In the genomic region with DNA sequence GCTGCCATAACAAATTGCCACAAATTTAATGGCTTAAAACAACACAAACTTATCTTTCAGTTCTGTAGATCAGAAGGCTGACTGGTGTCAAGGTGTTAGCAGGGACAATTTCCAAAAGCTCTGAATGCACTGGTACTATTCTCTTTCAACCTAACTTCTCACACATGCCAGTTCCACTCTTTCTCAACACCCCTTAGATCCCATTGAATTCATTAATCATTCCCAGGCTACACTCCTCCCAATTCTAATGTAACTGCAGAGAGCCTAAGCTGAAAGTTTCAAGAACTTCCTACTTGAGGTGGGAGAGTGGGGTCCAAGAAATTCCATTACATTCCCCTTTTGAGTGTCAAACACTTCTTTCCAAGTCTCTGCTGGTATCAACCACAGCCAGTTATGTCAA, we compare ENCODE assay signal across 38 cellular contexts.
"Had no signal": no experiment of that assay in that cellular context is flagged by ENCODE, and none has a peak within 500 bp of the region (broad histone marks: within the 10 kb centered on the region; RNA-seq: fewer than 3 reads in every experiment).

No MANE protein-coding gene starts in this region.

- ATAC-seq: activated naive CD4-positive, alpha-beta T cell treated with anti-CD3 and anti-CD28 coated beads, Interleukin-2, amount 50 U/mL, for 72 hours; activated naive CD8-positive, alpha-beta T cell treated with anti-CD3 and anti-CD28 coated beads, Interleukin-2, amount 50 U/mL, for 24 hours; activated T-cell treated with anti-CD3 and anti-CD28 coated beads, Interleukin-2, amount 50 U/mL, for 4 hours; activated T-helper 17 cell treated with anti-CD3 and anti-CD28 coated beads, Interleukin-2, amount 50 U/mL, for 72 hours; body of pancreas had no signal

- H3K27ac Mint-ChIP-seq: activated naive CD4-positive, alpha-beta T cell treated with anti-CD3 and anti-CD28 coated beads for 36 hours; activated naive CD4-positive, alpha-beta T cell treated with anti-CD3 and anti-CD28 coated beads, Interleukin-2, amount 10 ng/mL, durations not matched to agents 7 days and 5 days; activated naive CD4-positive, alpha-beta T cell treated with anti-CD3 and anti-CD28 coated beads, Interleukin-2, amount 50 U/mL, for 24 hours; activated naive CD4-positive, alpha-beta T cell treated with anti-CD3 and anti-CD28 coated beads, Interleukin-2, amount 50 U/mL, for 72 hours; activated naive CD8-positive, alpha-beta T cell; activated naive CD8-positive, alpha-beta T cell treated with anti-CD3 and anti-CD28 coated beads for 36 hours; activated naive CD8-positive, alpha-beta T cell treated with anti-CD3 and anti-CD28 coated beads, Interleukin-2, amount 10 ng/mL, durations not matched to agents 7 days and 5 days; activated naive CD8-positive, alpha-beta T cell treated with anti-CD3 and anti-CD28 coated beads, Interleukin-2, amount 50 U/mL, for 24 hours; activated T-cell treated with anti-CD3 and anti-CD28 coated beads, Interleukin-2, amount 50 U/mL, for 24 hours; activated T-helper 1 cell treated with anti-CD3 and anti-CD28 coated beads, Interleukin-12 subunit alpha, Interleukin-12 subunit beta, Interleukin-2, Interleukin-4 antibody, amounts not matched to agents 30 ng/mL and 10 ng/mL and 1 ng/mL, durations not matched to agents 14 hours and 24 hours and 36 hours; activated T-helper 17 cell treated with anti-CD3 and anti-CD28 coated beads, Interleukin-2, amount 50 U/mL, for 72 hours; activated T-helper 2 cell treated with anti-CD3 and anti-CD28 coated beads, Interferon-gamma antibody, Interleukin-2, Interleukin-4, amounts not matched to agents 10 μg/mL and 5 μg/mL and 100 μg/mL, durations not matched to agents 14 hours and 24 hours and 36 hours had no signal

- H3K27ac ChIP-seq: adrenal gland, ascending aorta, body of pancreas, brain microvascular endothelial cell, breast epithelium, cardiac muscle cell had no signal

- H3K9me3 ChIP-seq: adrenal gland, ascending aorta, body of pancreas, breast epithelium had no signal

- H3K36me3 ChIP-seq: adrenal gland, ascending aorta, brain microvascular endothelial cell, breast epithelium, cardiac muscle cell had no signal

- H3K27me3 Mint-ChIP-seq: activated naive CD4-positive, alpha-beta T cell treated with anti-CD3 and anti-CD28 coated beads, Interleukin-2, amount 10 ng/mL, durations not matched to agents 7 days and 5 days; activated naive CD4-positive, alpha-beta T cell treated with anti-CD3 and anti-CD28 coated beads, Interleukin-2, amount 50 U/mL, for 24 hours; activated naive CD8-positive, alpha-beta T cell; activated naive CD8-positive, alpha-beta T cell treated with anti-CD3 and anti-CD28 coated beads for 36 hours; activated naive CD8-positive, alpha-beta T cell treated with anti-CD3 and anti-CD28 coated beads, Interleukin-2, amount 10 ng/mL, durations not matched to agents 7 days and 5 days; activated naive CD8-positive, alpha-beta T cell treated with anti-CD3 and anti-CD28 coated beads, Interleukin-2, amount 50 U/mL, for 24 hours; activated T-cell treated with anti-CD3 and anti-CD28 coated beads, Interleukin-2, amount 50 U/mL, for 24 hours; brain; central memory CD8-positive, alpha-beta T cell had no signal

- H3K4me1 Mint-ChIP-seq: activated naive CD4-positive, alpha-beta T cell treated with anti-CD3 and anti-CD28 coated beads, Interleukin-2, amount 10 ng/mL, durations not matched to agents 7 days and 5 days; activated naive CD4-positive, alpha-beta T cell treated with anti-CD3 and anti-CD28 coated beads, Interleukin-2, amount 50 U/mL, for 24 hours; activated naive CD8-positive, alpha-beta T cell treated with anti-CD3 and anti-CD28 coated beads for 36 hours; activated naive CD8-positive, alpha-beta T cell treated with anti-CD3 and anti-CD28 coated beads, Interleukin-2, amount 10 ng/mL, durations not matched to agents 7 days and 5 days; activated naive CD8-positive, alpha-beta T cell treated with anti-CD3 and anti-CD28 coated beads, Interleukin-2, amount 50 U/mL, for 24 hours; activated T-helper 17 cell treated with anti-CD3 and anti-CD28 coated beads, Interleukin-2, amount 50 U/mL, for 72 hours; central memory CD8-positive, alpha-beta T cell had no signal

- H3K36me3 Mint-ChIP-seq: activated naive CD4-positive, alpha-beta T cell treated with anti-CD3 and anti-CD28 coated beads, Interleukin-2, amount 10 ng/mL, durations not matched to agents 7 days and 5 days; activated naive CD4-positive, alpha-beta T cell treated with anti-CD3 and anti-CD28 coated beads, Interleukin-2, amount 50 U/mL, for 24 hours; activated naive CD4-positive, alpha-beta T cell treated with anti-CD3 and anti-CD28 coated beads, Interleukin-2, amount 50 U/mL, for 72 hours; activated naive CD8-positive, alpha-beta T cell; activated naive CD8-positive, alpha-beta T cell treated with anti-CD3 and anti-CD28 coated beads for 36 hours; activated naive CD8-positive, alpha-beta T cell treated with anti-CD3 and anti-CD28 coated beads, Interleukin-2, amount 10 ng/mL, durations not matched to agents 7 days and 5 days; brain had no signal

- H3K4me3 Mint-ChIP-seq: activated naive CD4-positive, alpha-beta T cell treated with anti-CD3 and anti-CD28 coated beads for 36 hours; activated naive CD4-positive, alpha-beta T cell treated with anti-CD3 and anti-CD28 coated beads, Interleukin-2, amount 10 ng/mL, durations not matched to agents 7 days and 5 days; activated naive CD4-positive, alpha-beta T cell treated with anti-CD3 and anti-CD28 coated beads, Interleukin-2, amount 50 U/mL, for 24 hours; activated naive CD8-positive, alpha-beta T cell; activated naive CD8-positive, alpha-beta T cell treated with anti-CD3 and anti-CD28 coated beads for 36 hours; activated naive CD8-positive, alpha-beta T cell treated with anti-CD3 and anti-CD28 coated beads, Interleukin-2, amount 10 ng/mL, durations not matched to agents 7 days and 5 days; activated naive CD8-positive, alpha-beta T cell treated with anti-CD3 and anti-CD28 coated beads, Interleukin-2, amount 50 U/mL, for 24 hours; activated T-cell treated with anti-CD3 and anti-CD28 coated beads, Interleukin-2, amount 50 U/mL, for 24 hours; activated T-cell treated with anti-CD3 and anti-CD28 coated beads, Interleukin-2, amount 50 U/mL, for 4 hours; activated T-helper 1 cell treated with anti-CD3 and anti-CD28 coated beads, Interleukin-12 subunit alpha, Interleukin-12 subunit beta, Interleukin-2, Interleukin-4 antibody, amounts not matched to agents 30 ng/mL and 10 ng/mL and 1 ng/mL, durations not matched to agents 14 hours and 24 hours and 36 hours; activated T-helper 17 cell treated with anti-CD3 and anti-CD28 coated beads, Interleukin-2, amount 50 U/mL, for 72 hours; brain; central memory CD8-positive, alpha-beta T cell had no signal

- H3K4me3 ChIP-seq: adrenal gland, ascending aorta, body of pancreas, breast epithelium, cardiac muscle cell had no signal

- H3K27me3 ChIP-seq: adrenal gland, ascending aorta, body of pancreas, brain microvascular endothelial cell, breast epithelium, cardiac muscle cell had no signal

- DNase-seq: activated effector memory CD4-positive, alpha-beta T cell treated with anti-CD3 and anti-CD28 coated beads, Interleukin-2, amount 50 U/mL, for 16 hours; activated effector memory CD4-positive, alpha-beta T cell treated with Interleukin-2 at 50 U/mL for 16 hours; activated gamma-delta T cell; activated gamma-delta T cell treated with Interleukin-2 at 50 U/mL for 16 hours; activated naive CD4-positive, alpha-beta T cell; activated naive CD4-positive, alpha-beta T cell treated with anti-CD3 and anti-CD28 coated beads for 36 hours; activated naive CD4-positive, alpha-beta T cell treated with anti-CD3 and anti-CD28 coated beads, Interleukin-2, amount 10 ng/mL, durations not matched to agents 7 days and 5 days; activated naive CD4-positive, alpha-beta T cell treated with anti-CD3 and anti-CD28 coated beads, Interleukin-2, amount 50 U/mL, for 16 hours; activated naive CD4-positive, alpha-beta T cell treated with Interleukin-2 at 50 U/mL for 16 hours; activated naive CD8-positive, alpha-beta T cell treated with anti-CD3 and anti-CD28 coated beads for 36 hours; activated naive CD8-positive, alpha-beta T cell treated with anti-CD3 and anti-CD28 coated beads, Interleukin-2, amount 10 ng/mL, durations not matched to agents 7 days and 5 days; activated naive CD8-positive, alpha-beta T cell treated with anti-CD3 and anti-CD28 coated beads, Interleukin-2, amount 50 U/mL, for 24 hours; activated T-cell treated with anti-CD3 and anti-CD28 coated beads for 4 hours; activated T-cell treated with anti-CD3 and anti-CD28 coated beads, Interleukin-2, amount 50 U/mL, for 1 hour; activated T-cell treated with anti-CD3 and anti-CD28 coated beads, Interleukin-2, amount 50 U/mL, for 24 hours; activated T-cell treated with anti-CD3 and anti-CD28 coated beads, Interleukin-2, amount 50 U/mL, for 4 hours; activated T-cell treated with anti-CD3 and anti-CD28 coated beads, Interleukin-2, amount 50 U/mL, for 48 hours; adrenal gland; amniotic stem cell; amygdala; anterior cingulate cortex; aorta; body of pancreas; brain microvascular endothelial cell; caudate nucleus; central memory CD4-positive, alpha-beta T cell; cerebellar nuclear complex had no signal

- H3K4me1 ChIP-seq: ascending aorta, breast epithelium had no signal

- H3K9me3 Mint-ChIP-seq: activated naive CD4-positive, alpha-beta T cell treated with anti-CD3 and anti-CD28 coated beads for 36 hours; activated naive CD4-positive, alpha-beta T cell treated with anti-CD3 and anti-CD28 coated beads, Interleukin-2, amount 10 ng/mL, durations not matched to agents 7 days and 5 days; activated naive CD4-positive, alpha-beta T cell treated with anti-CD3 and anti-CD28 coated beads, Interleukin-2, amount 50 U/mL, for 24 hours; activated naive CD8-positive, alpha-beta T cell treated with anti-CD3 and anti-CD28 coated beads, Interleukin-2, amount 10 ng/mL, durations not matched to agents 7 days and 5 days; activated naive CD8-positive, alpha-beta T cell treated with anti-CD3 and anti-CD28 coated beads, Interleukin-2, amount 50 U/mL, for 24 hours; activated T-cell treated with anti-CD3 and anti-CD28 coated beads, Interleukin-2, amount 50 U/mL, for 24 hours; activated T-cell treated with anti-CD3 and anti-CD28 coated beads, Interleukin-2, amount 50 U/mL, for 4 hours; activated T-helper 1 cell treated with anti-CD3 and anti-CD28 coated beads, Interleukin-12 subunit alpha, Interleukin-12 subunit beta, Interleukin-2, Interleukin-4 antibody, amounts not matched to agents 30 ng/mL and 10 ng/mL and 1 ng/mL, durations not matched to agents 14 hours and 24 hours and 36 hours; activated T-helper 17 cell treated with anti-CD3 and anti-CD28 coated beads, Interleukin-2, amount 50 U/mL, for 72 hours; activated T-helper 2 cell treated with anti-CD3 and anti-CD28 coated beads, Interferon-gamma antibody, Interleukin-2, Interleukin-4, amounts not matched to agents 10 μg/mL and 5 μg/mL and 100 μg/mL, durations not matched to agents 14 hours and 24 hours and 36 hours had no signal
